1 cellular context compared by ENCODE assay signal in the genomic region with DNA sequence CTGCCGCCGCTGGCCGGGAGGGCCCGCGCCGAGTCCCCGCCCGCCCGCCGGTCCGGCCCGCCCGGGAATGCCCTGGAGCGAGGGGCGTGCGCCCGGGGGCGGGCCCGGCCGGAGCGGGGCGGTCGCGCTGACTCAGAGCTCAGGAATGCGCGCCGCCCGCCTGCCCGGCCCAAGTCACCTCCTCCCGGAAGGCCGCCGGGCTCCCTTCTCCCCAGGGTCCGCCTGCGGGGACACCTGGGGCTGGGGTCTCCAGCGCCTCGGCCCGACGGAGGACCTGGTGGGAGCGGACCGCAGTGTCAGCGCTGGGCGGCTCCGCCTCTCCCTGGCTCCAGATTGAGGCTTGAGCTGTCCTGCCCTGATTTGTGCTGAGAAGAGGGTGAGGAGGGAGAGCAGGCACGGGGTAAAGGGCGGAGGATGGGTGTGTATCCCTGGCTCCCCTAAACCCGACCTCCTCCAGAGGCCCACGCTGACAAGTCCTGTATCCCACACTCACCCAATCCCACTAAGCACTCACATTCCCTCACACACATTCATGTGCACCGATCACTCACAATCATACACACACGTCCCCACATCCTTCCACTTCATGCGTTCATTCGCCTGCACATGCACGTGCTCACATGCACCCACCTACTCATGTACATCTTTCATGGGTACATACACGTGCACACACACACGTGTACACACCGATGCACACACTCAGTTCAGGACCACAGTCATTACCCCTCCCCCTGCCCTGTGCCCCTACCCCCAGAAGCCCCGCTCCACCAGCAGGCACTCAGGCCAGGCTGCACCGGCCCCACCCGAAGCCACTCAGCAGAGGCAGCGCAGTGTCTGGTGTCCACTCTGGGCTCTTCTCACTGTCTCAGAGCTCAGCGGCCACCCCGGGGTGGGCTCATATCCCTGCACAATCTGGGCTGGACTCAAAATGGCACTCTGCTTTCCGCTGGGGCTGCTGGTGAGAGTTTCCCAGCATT.
A peak's percentile ranks its signal among the peaks of the same experiment; 100 is the strongest.
TF ChIP-seq lines count a peak whose summit lies in the region.

A gene with protein sequence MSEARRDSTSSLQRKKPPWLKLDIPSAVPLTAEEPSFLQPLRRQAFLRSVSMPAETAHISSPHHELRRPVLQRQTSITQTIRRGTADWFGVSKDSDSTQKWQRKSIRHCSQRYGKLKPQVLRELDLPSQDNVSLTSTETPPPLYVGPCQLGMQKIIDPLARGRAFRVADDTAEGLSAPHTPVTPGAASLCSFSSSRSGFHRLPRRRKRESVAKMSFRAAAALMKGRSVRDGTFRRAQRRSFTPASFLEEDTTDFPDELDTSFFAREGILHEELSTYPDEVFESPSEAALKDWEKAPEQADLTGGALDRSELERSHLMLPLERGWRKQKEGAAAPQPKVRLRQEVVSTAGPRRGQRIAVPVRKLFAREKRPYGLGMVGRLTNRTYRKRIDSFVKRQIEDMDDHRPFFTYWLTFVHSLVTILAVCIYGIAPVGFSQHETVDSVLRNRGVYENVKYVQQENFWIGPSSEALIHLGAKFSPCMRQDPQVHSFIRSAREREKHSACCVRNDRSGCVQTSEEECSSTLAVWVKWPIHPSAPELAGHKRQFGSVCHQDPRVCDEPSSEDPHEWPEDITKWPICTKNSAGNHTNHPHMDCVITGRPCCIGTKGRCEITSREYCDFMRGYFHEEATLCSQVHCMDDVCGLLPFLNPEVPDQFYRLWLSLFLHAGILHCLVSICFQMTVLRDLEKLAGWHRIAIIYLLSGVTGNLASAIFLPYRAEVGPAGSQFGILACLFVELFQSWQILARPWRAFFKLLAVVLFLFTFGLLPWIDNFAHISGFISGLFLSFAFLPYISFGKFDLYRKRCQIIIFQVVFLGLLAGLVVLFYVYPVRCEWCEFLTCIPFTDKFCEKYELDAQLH (minus strand): TSS at position 71 of the 977 bp plus-strand sequence. CDS start 7,616 bp downstream, outside the sequence.

TF ChIP-seq in HEK293, 187 proteins besides CTCF, POLR2A, EP300 and RAD21 (continued from another document and continues in another):
- no peak for TF ChIP-seq ZNF510 (tag by site-specific recombination; IDR thresholded peaks at IDR 0.05; ENCODE audit: insufficient replicate concordance)
- no peak for TF ChIP-seq ZNF701 (tag by site-specific recombination; IDR thresholded peaks at IDR 0.05)
- TF ChIP-seq IKZF3 (tag by site-specific recombination; IDR thresholded peaks at IDR 0.05) = peak; percentile 60
- TF ChIP-seq, protein P1, sequence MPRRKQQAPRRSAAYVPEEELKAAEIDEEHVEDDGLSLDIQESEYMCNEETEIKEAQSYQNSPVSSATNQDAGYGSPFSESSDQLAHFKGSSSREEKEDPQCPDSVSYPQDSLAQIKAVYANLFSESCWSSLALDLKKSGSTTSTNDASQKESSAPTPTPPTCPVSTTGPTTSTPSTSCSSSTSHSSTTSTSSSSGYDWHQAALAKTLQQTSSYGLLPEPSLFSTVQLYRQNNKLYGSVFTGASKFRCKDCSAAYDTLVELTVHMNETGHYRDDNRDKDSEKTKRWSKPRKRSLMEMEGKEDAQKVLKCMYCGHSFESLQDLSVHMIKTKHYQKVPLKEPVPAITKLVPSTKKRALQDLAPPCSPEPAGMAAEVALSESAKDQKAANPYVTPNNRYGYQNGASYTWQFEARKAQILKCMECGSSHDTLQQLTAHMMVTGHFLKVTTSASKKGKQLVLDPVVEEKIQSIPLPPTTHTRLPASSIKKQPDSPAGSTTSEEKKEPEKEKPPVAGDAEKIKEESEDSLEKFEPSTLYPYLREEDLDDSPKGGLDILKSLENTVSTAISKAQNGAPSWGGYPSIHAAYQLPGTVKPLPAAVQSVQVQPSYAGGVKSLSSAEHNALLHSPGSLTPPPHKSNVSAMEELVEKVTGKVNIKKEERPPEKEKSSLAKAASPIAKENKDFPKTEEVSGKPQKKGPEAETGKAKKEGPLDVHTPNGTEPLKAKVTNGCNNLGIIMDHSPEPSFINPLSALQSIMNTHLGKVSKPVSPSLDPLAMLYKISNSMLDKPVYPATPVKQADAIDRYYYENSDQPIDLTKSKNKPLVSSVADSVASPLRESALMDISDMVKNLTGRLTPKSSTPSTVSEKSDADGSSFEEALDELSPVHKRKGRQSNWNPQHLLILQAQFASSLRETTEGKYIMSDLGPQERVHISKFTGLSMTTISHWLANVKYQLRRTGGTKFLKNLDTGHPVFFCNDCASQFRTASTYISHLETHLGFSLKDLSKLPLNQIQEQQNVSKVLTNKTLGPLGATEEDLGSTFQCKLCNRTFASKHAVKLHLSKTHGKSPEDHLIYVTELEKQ (tag by site-specific recombination; IDR thresholded peaks at IDR 0.05; ENCODE audit: borderline replicate concordance) = no peak
- peak; percentile 97 for TF ChIP-seq KLF10 (tag by site-specific recombination; IDR thresholded peaks at IDR 0.05)
- TF ChIP-seq ZNF561 (tag by site-specific recombination; IDR thresholded peaks at IDR 0.05; ENCODE audit: borderline replicate concordance) = no peak
- TF ChIP-seq ZNF555 (tag by site-specific recombination; conservative IDR thresholded peaks at IDR 0.05) = no peak
- TF ChIP-seq PRDM1 (tag by site-specific recombination; IDR thresholded peaks at IDR 0.05) = no peak
- TF ChIP-seq ZNF664 (tag by site-specific recombination; IDR thresholded peaks at IDR 0.05) = no peak
- TF ChIP-seq ZBTB17 (tag by site-specific recombination; IDR thresholded peaks at IDR 0.05) = 0 out of 2 replicates have a peak, but pooled peaks have one; percentile 17
- TF ChIP-seq ZNF658 (tag by site-specific recombination; IDR thresholded peaks at IDR 0.05) = no peak
- TF ChIP-seq ZNF2 (tag by site-specific recombination; IDR thresholded peaks at IDR 0.05) = 0 out of 2 replicates have a peak, but pooled peaks have one; percentile 39
- 0 out of 2 replicates have a peak, but pooled peaks have one; percentile 44 for TF ChIP-seq GLI4 (tag by site-specific recombination; IDR thresholded peaks at IDR 0.05)
- TF ChIP-seq OSR2 (tag by site-specific recombination; IDR thresholded peaks at IDR 0.05) = no peak
- no peak for TF ChIP-seq HOXD13 (CRISPR knock-in tag; IDR thresholded peaks at IDR 0.05; ENCODE audit: borderline replicate concordance)
- peak; percentile 82 for TF ChIP-seq SP7 (tag by site-specific recombination; IDR thresholded peaks at IDR 0.05)
- TF ChIP-seq, protein P2, sequence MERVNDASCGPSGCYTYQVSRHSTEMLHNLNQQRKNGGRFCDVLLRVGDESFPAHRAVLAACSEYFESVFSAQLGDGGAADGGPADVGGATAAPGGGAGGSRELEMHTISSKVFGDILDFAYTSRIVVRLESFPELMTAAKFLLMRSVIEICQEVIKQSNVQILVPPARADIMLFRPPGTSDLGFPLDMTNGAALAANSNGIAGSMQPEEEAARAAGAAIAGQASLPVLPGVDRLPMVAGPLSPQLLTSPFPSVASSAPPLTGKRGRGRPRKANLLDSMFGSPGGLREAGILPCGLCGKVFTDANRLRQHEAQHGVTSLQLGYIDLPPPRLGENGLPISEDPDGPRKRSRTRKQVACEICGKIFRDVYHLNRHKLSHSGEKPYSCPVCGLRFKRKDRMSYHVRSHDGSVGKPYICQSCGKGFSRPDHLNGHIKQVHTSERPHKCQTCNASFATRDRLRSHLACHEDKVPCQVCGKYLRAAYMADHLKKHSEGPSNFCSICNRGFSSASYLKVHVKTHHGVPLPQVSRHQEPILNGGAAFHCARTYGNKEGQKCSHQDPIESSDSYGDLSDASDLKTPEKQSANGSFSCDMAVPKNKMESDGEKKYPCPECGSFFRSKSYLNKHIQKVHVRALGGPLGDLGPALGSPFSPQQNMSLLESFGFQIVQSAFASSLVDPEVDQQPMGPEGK (tag by site-specific recombination; IDR thresholded peaks at IDR 0.05) = peak; percentile 63
- peak; percentile 89 for TF ChIP-seq ZSCAN30 (tag by site-specific recombination; IDR thresholded peaks at IDR 0.05)
- 0 out of 2 replicates have a peak, but pooled peaks have one; percentile 10 for TF ChIP-seq GLIS2 (tag by site-specific recombination; IDR thresholded peaks at IDR 0.05)
- TF ChIP-seq, protein P3, sequence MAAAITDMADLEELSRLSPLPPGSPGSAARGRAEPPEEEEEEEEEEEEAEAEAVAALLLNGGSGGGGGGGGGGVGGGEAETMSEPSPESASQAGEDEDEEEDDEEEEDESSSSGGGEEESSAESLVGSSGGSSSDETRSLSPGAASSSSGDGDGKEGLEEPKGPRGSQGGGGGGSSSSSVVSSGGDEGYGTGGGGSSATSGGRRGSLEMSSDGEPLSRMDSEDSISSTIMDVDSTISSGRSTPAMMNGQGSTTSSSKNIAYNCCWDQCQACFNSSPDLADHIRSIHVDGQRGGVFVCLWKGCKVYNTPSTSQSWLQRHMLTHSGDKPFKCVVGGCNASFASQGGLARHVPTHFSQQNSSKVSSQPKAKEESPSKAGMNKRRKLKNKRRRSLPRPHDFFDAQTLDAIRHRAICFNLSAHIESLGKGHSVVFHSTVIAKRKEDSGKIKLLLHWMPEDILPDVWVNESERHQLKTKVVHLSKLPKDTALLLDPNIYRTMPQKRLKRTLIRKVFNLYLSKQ (tag by site-specific recombination; IDR thresholded peaks at IDR 0.05; ENCODE audit: borderline replicate concordance) = no peak
- TF ChIP-seq, protein P4, sequence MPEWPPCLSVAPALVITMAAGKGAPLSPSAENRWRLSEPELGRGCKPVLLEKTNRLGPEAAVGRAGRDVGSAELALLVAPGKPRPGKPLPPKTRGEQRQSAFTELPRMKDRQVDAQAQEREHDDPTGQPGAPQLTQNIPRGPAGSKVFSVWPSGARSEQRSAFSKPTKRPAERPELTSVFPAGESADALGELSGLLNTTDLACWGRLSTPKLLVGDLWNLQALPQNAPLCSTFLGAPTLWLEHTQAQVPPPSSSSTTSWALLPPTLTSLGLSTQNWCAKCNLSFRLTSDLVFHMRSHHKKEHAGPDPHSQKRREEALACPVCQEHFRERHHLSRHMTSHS (tag by site-specific recombination; IDR thresholded peaks at IDR 0.05) = no peak
- TF ChIP-seq, protein P5, sequence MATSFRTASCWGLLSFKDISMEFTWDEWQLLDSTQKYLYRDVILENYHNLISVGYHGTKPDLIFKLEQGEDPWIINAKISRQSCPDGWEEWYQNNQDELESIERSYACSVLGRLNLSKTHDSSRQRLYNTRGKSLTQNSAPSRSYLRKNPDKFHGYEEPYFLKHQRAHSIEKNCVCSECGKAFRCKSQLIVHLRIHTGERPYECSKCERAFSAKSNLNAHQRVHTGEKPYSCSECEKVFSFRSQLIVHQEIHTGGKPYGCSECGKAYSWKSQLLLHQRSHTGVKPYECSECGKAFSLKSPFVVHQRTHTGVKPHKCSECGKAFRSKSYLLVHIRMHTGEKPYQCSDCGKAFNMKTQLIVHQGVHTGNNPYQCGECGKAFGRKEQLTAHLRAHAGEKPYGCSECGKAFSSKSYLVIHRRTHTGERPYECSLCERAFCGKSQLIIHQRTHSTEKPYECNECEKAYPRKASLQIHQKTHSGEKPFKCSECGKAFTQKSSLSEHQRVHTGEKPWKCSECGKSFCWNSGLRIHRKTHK (tag by site-specific recombination; IDR thresholded peaks at IDR 0.05) = no peak
- TF ChIP-seq ZNF791 (tag by site-specific recombination; IDR thresholded peaks at IDR 0.05) = no peak
- peak; percentile 54; the same call in 1 of the 2 replicates for TF ChIP-seq GLIS1 (tag by site-specific recombination; IDR thresholded peaks at IDR 0.05)
- TF ChIP-seq ZNF670 (tag by site-specific recombination; IDR thresholded peaks at IDR 0.05; ENCODE audit: low read depth) = no peak
- TF ChIP-seq ZNF747 (tag by site-specific recombination; IDR thresholded peaks at IDR 0.05) = no peak
- TF ChIP-seq KLF1 (tag by site-specific recombination; IDR thresholded peaks at IDR 0.05) = peak; percentile 85
- no peak for TF ChIP-seq ZNF529 (tag by site-specific recombination; IDR thresholded peaks at IDR 0.05; ENCODE audit: insufficient replicate concordance)
- TF ChIP-seq FEZF1 (tag by site-specific recombination; IDR thresholded peaks at IDR 0.05) = no peak
- peak; percentile 24; the same call in 1 of the 2 replicates for TF ChIP-seq ZNF629 (tag by site-specific recombination; IDR thresholded peaks at IDR 0.05)
- no peak; the same call in 1 of the 2 replicates for TF ChIP-seq ZBTB7A (tag by site-specific recombination; IDR thresholded peaks at IDR 0.05; ENCODE audit: low read depth)
- TF ChIP-seq ZNF239 (tag by site-specific recombination; IDR thresholded peaks at IDR 0.05) = 0 out of 2 replicates have a peak, but pooled peaks have one; percentile 42
- peak; percentile 72 for TF ChIP-seq ZBTB8A (tag by site-specific recombination; IDR thresholded peaks at IDR 0.05)
- TF ChIP-seq, protein P6, sequence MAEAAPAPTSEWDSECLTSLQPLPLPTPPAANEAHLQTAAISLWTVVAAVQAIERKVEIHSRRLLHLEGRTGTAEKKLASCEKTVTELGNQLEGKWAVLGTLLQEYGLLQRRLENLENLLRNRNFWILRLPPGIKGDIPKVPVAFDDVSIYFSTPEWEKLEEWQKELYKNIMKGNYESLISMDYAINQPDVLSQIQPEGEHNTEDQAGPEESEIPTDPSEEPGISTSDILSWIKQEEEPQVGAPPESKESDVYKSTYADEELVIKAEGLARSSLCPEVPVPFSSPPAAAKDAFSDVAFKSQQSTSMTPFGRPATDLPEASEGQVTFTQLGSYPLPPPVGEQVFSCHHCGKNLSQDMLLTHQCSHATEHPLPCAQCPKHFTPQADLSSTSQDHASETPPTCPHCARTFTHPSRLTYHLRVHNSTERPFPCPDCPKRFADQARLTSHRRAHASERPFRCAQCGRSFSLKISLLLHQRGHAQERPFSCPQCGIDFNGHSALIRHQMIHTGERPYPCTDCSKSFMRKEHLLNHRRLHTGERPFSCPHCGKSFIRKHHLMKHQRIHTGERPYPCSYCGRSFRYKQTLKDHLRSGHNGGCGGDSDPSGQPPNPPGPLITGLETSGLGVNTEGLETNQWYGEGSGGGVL (tag by site-specific recombination; IDR thresholded peaks at IDR 0.05) = no peak
- TF ChIP-seq ZFP3 (tag by site-specific recombination; IDR thresholded peaks at IDR 0.05; ENCODE audit: low read depth) = no peak
- TF ChIP-seq ZNF112 (tag by site-specific recombination; IDR thresholded peaks at IDR 0.05) = no peak
- TF ChIP-seq SP2 (tag by site-specific recombination; IDR thresholded peaks at IDR 0.05) = peak; percentile 44
- TF ChIP-seq, protein P7, sequence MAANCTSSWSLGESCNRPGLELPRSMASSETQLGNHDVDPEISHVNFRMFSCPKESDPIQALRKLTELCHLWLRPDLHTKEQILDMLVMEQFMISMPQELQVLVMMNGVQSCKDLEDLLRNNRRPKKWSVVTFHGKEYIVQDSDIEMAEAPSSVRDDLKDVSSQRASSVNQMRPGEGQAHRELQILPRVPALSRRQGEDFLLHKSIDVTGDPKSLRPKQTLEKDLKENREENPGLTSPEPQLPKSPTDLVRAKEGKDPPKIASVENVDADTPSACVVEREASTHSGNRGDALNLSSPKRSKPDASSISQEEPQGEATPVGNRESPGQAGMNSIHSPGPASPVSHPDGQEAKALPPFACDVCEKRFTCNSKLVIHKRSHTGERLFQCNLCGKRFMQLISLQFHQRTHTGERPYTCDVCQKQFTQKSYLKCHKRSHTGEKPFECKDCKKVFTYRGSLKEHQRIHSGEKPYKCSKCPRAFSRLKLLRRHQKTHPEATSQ (tag by site-specific recombination; IDR thresholded peaks at IDR 0.05) = 0 out of 2 replicates have a peak, but pooled peaks have one; percentile 35
- TF ChIP-seq BCL11B (tag by site-specific recombination; IDR thresholded peaks at IDR 0.05; ENCODE audit: low read depth) = peak; percentile 29; the same call in 1 of the 2 replicates
- no peak for TF ChIP-seq ZNF785 (tag by site-specific recombination; IDR thresholded peaks at IDR 0.05)
- TF ChIP-seq, protein P8, sequence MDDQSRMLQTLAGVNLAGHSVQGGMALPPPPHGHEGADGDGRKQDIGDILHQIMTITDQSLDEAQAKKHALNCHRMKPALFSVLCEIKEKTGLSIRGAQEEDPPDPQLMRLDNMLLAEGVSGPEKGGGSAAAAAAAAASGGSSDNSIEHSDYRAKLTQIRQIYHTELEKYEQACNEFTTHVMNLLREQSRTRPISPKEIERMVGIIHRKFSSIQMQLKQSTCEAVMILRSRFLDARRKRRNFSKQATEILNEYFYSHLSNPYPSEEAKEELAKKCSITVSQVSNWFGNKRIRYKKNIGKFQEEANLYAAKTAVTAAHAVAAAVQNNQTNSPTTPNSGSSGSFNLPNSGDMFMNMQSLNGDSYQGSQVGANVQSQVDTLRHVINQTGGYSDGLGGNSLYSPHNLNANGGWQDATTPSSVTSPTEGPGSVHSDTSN (CRISPR knock-in tag; IDR thresholded peaks at IDR 0.05) = no peak; the same call in 1 of the 2 replicates
